ENCODE assay signal across 24 cellular contexts in the genomic region with DNA sequence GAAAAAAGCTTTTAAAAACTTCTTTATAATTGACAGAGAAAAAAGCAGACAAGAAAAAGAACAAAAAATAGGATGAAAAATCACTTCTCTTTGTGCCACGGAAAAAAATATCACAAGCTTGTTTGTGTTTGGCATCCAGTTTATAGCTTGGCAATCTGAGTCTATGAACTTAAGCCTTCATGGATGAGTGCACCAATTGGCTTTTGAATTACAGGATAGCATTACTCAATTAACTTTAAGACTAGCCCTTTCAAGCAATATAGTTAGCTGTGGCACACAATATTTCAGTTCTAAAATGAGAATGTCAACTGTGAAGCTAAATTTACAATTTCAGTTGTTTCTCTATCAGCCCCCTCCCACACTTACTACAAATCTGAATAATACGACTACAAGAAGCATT. TPM values are rescaled to one million over a fixed set of nuclear protein-coding genes. Genes with fewer than 3 reads are reported as not detected.
DNase-seq lines count a peak whose midpoint lies in the region; ATAC-seq and TF ChIP-seq lines count a peak whose summit lies in the region.
"Had no signal": no experiment of that assay in that cellular context is flagged by ENCODE, and none has a peak within 500 bp of the region (broad histone marks: within the 10 kb centered on the region; RNA-seq: fewer than 3 reads in every experiment).

No MANE protein-coding gene starts in this region.

- peak overlapping the region; percentile 83 to 86 for H3K27ac ChIP-seq in ascending aorta
- H3K27ac ChIP-seq in stomach smooth muscle (ENCODE audit: low read length): peak overlapping the region; percentile 19
- H3K27ac ChIP-seq in left lung: no peak overlapping the region
- H3K27ac ChIP-seq: epithelial cell of prostate had no signal

- H3K4me1 ChIP-seq in ascending aorta (peaks cover 7 to 46% of the 10 kb centered on the region in 2 donors), stomach smooth muscle (ENCODE audit: control insufficient read depth, insufficient read depth, low read length) (peaks cover 28% of the 10 kb centered on the region), left lung (peaks cover 0 to 5% of the 10 kb centered on the region in 2 donors)

- H3K27me3 ChIP-seq in ascending aorta (no peaks in the 10 kb centered on the region), stomach smooth muscle (ENCODE audit: control insufficient read depth in 1 of 2, insufficient read depth in 2 of 2, low read length in 2 of 2) (no peaks in the 10 kb centered on the region), left lung (no peaks in the 10 kb centered on the region)
- H3K27me3 ChIP-seq: spleen, tibial nerve had no signal

- intact Hi-C loops in ascending aorta (cut with DNase I): no loop called here
- intact Hi-C loops in left lung (cut with DNase I): no loop called here

- peaks cover 10% of the 10 kb centered on the region for H3K27me3 Mint-ChIP-seq in activated naive CD8-positive, alpha-beta T cell treated with anti-CD3 and anti-CD28 coated beads for 36 hours

- H3K9ac ChIP-seq in stomach smooth muscle (ENCODE audit: low read length in 2 of 2): no peak overlapping the region

- no peaks in the 10 kb centered on the region for H3K4me1 Mint-ChIP-seq in activated naive CD8-positive, alpha-beta T cell treated with anti-CD3 and anti-CD28 coated beads for 36 hours
- H3K4me1 Mint-ChIP-seq: activated naive CD4-positive, alpha-beta T cell treated with anti-CD3 and anti-CD28 coated beads, Interleukin-2, amount 50 U/mL, for 24 hours; CD14-positive monocyte; naive B cell; WTC11 had no signal

- no peaks in the 10 kb centered on the region for H3K9me3 Mint-ChIP-seq in activated naive CD8-positive, alpha-beta T cell treated with anti-CD3 and anti-CD28 coated beads for 36 hours
- H3K9me3 Mint-ChIP-seq: activated CD8-positive, alpha-beta T cell treated with anti-CD3 and anti-CD28 coated beads for 36 hours; activated naive CD4-positive, alpha-beta T cell treated with anti-CD3 and anti-CD28 coated beads, Interleukin-2, amount 50 U/mL, for 24 hours; CD14-positive monocyte; T-helper 1 cell treated with Interleukin-12 subunit alpha and Interleukin-12 subunit beta and Interleukin-4 antibody, amounts not matched to agents 30 μg/mL and 1 μg/mL, for 36 hours; WTC11 had no signal

- no peak for ATAC-seq in HG02759 (IDR thresholded peaks at IDR 0.05; ENCODE audit: unreplicated experiment)
- ATAC-seq in left lung: no peak
- ATAC-seq: activated CD8-positive, alpha-beta T cell treated with anti-CD3 and anti-CD28 coated beads for 36 hours; HCT116; WTC11 had no signal

- peak; percentile 18 for DNase-seq in NCI-H2029 (lab: John Stamatoyannopoulos, UW)
- no peak for DNase-seq in NCI-H2029 treated with DMSO at 0.1 percent for 48 hours (lab: John Stamatoyannopoulos, UW)
- peak; percentile 50 to 84 for DNase-seq in NCI-H2081 (lab: John Stamatoyannopoulos, UW)
- DNase-seq in ascending aorta (ENCODE audit: low spot score in 2 of 2): no peak
- no peak for DNase-seq in activated naive CD8-positive, alpha-beta T cell treated with anti-CD3 and anti-CD28 coated beads for 36 hours
- no peak for DNase-seq in left lung
- DNase-seq: activated CD8-positive, alpha-beta T cell treated with anti-CD3 and anti-CD28 coated beads for 36 hours; activated T-cell treated with anti-CD3 and anti-CD28 coated beads, Interleukin-2, amount 50 U/mL, for 48 hours; dermis blood vessel endothelial cell; Karpas-422; naive B cell; Right ventricle myocardium superior; spleen had no signal

- H3K4me3 ChIP-seq in ascending aorta: no peak overlapping the region
- H3K4me3 ChIP-seq in stomach smooth muscle (ENCODE audit: low read length in 2 of 2): peak overlapping the region in 1 of 2 donors; percentile 41
- H3K4me3 ChIP-seq in left lung: no peak overlapping the region
- H3K4me3 ChIP-seq: spleen, tibial nerve had no signal

- no peaks in the 10 kb centered on the region for H3K9me3 ChIP-seq in ascending aorta
- H3K9me3 ChIP-seq in stomach smooth muscle (ENCODE audit: control insufficient read depth in 2 of 2, low read length in 2 of 2): no peaks in the 10 kb centered on the region
- H3K9me3 ChIP-seq in left lung: no peaks in the 10 kb centered on the region
- H3K9me3 ChIP-seq: spleen, tibial nerve had no signal

- H3K27ac Mint-ChIP-seq in activated naive CD8-positive, alpha-beta T cell treated with anti-CD3 and anti-CD28 coated beads for 36 hours: no peak overlapping the region
- H3K27ac Mint-ChIP-seq: activated CD8-positive, alpha-beta T cell treated with anti-CD3 and anti-CD28 coated beads for 36 hours; activated naive CD4-positive, alpha-beta T cell treated with anti-CD3 and anti-CD28 coated beads, Interleukin-2, amount 50 U/mL, for 24 hours; CD14-positive monocyte; naive B cell; T-helper 1 cell treated with Interleukin-12 subunit alpha and Interleukin-12 subunit beta and Interleukin-4 antibody, amounts not matched to agents 30 μg/mL and 1 μg/mL, for 36 hours; WTC11 had no signal

- H3K4me3 Mint-ChIP-seq in activated naive CD8-positive, alpha-beta T cell treated with anti-CD3 and anti-CD28 coated beads for 36 hours: no peak overlapping the region
- H3K4me3 Mint-ChIP-seq: activated CD8-positive, alpha-beta T cell treated with anti-CD3 and anti-CD28 coated beads for 36 hours; activated naive CD4-positive, alpha-beta T cell treated with anti-CD3 and anti-CD28 coated beads, Interleukin-2, amount 50 U/mL, for 24 hours; CD14-positive monocyte; naive B cell; T-helper 1 cell treated with Interleukin-12 subunit alpha and Interleukin-12 subunit beta and Interleukin-4 antibody, amounts not matched to agents 30 μg/mL and 1 μg/mL, for 36 hours; WTC11 had no signal

- no peaks in the 10 kb centered on the region for H3K36me3 Mint-ChIP-seq in activated naive CD8-positive, alpha-beta T cell treated with anti-CD3 and anti-CD28 coated beads for 36 hours
- H3K36me3 Mint-ChIP-seq: activated naive CD4-positive, alpha-beta T cell treated with anti-CD3 and anti-CD28 coated beads, Interleukin-2, amount 50 U/mL, for 24 hours; brain; CD14-positive monocyte; naive B cell; WTC11 had no signal

- TF ChIP-seq CTCF in ascending aorta (IDR thresholded peaks at IDR 0.05): no peak
- no peak for TF ChIP-seq CTCF in left lung (IDR thresholded peaks at IDR 0.05)

- H3K36me3 ChIP-seq in ascending aorta (no peaks in the 10 kb centered on the region), stomach smooth muscle (ENCODE audit: control insufficient read depth in 2 of 2, insufficient read depth in 2 of 2, low read length in 2 of 2) (no peaks in the 10 kb centered on the region), left lung (no peaks in the 10 kb centered on the region)
- H3K36me3 ChIP-seq: spleen, tibial nerve had no signal

RNA-seq across cellular contexts. Expression of a gene that starts 8.3 kb away (rescaled TPM):
- total RNA-seq in ascending aorta (55.7 TPM), left lung (10 to 100 TPM; 11.5 to 12.4 TPM)
- not detected for total RNA-seq in activated naive CD8-positive, alpha-beta T cell treated with anti-CD3 and anti-CD28 coated beads for 36 hours
- total RNA-seq: activated CD8-positive, alpha-beta T cell treated with anti-CD3 and anti-CD28 coated beads for 36 hours; HT1080 had no signal

Comparison
In these comparisons a context has a peak if more than half of its experiments do, and no peak if none do; other contexts are left out.
1. DNase-seq: peak in NCI-H2029 (single experiment) and NCI-H2081 (2 of 2); none in NCI-H2029 treated with DMSO at 0.1 percent for 48 hours (single experiment), ascending aorta (0 of 2), activated naive CD8-positive, alpha-beta T cell treated with anti-CD3 and anti-CD28 coated beads for 36 hours (single experiment) and left lung (0 of 2).
2. H3K27ac ChIP-seq: peak in ascending aorta (2 of 2) and stomach smooth muscle (single experiment); none in left lung (0 of 2).
3. RNA of a gene that starts 8.3 kb away (total RNA-seq): 55.7 TPM in ascending aorta (single experiment) and 11.5 to 12.4 TPM in left lung; not detected in activated naive CD8-positive, alpha-beta T cell treated with anti-CD3 and anti-CD28 coated beads for 36 hours; every median in the first group is over 10 times any median in the second.